ENCODE assay signal across 8 cellular contexts in genomic region chr17:18184143-18185007, GRCh38. TPM values are rescaled to one million over a fixed set of nuclear protein-coding genes. Genes with fewer than 3 reads are reported as not detected.
A peak's percentile ranks its signal among the peaks of the same experiment; 100 is the strongest.
DNase-seq lines count a peak whose midpoint lies in the region; ATAC-seq and TF ChIP-seq lines count a peak whose summit lies in the region.

No MANE protein-coding gene starts in this region.

- H3K9me3 ChIP-seq in neural cell (ENCODE audit: low read length), result no peaks in the 10 kb centered on the region
- no peaks in the 10 kb centered on the region for H3K9me3 ChIP-seq in stomach

- peak; percentile 4 for ATAC-seq in GM21723 (IDR thresholded peaks at IDR 0.05; ENCODE audit: unreplicated experiment)

- peak overlapping the region; percentile 84 for H3K9ac ChIP-seq in neural cell (ENCODE audit: low read length)

- H4K20me1 ChIP-seq in neural cell (ENCODE audit: insufficient read depth), result peaks cover 40% of the 10 kb centered on the region

- H3K27me3 ChIP-seq in BJ (ENCODE audit: control insufficient read depth, insufficient read depth, low read length) (no peaks in the 10 kb centered on the region), neural cell (ENCODE audit: insufficient read depth, low read depth, low read length) (no peaks in the 10 kb centered on the region), stomach (no peaks in the 10 kb centered on the region)

- WGBS in stomach, 5 donors, result 0 to 1% (median 0%) methylated on average over 40 to 91 of the region's 91 CpGs

- H3F3A ChIP-seq in neural cell (ENCODE audit: insufficient read depth, low read length, poor library complexity, severe bottlenecking), result no peaks in the 10 kb centered on the region

- TF ChIP-seq EP300 in neural cell (conservative IDR thresholded peaks at IDR 0.05; ENCODE audit: poor library complexity, severe bottlenecking), result no peak
- TF ChIP-seq EP300 in stomach (IDR thresholded peaks at IDR 0.05), result no peak

- H3K36me3 ChIP-seq in BJ (ENCODE audit: control insufficient read depth, insufficient read depth, low read length), result peaks cover 4% of the 10 kb centered on the region
- H3K36me3 ChIP-seq in neural cell (ENCODE audit: insufficient read depth, low read length), result no peaks in the 10 kb centered on the region
- H3K36me3 ChIP-seq in stomach, result peaks cover 2 to 12% (median 6%) of the 10 kb centered on the region in 4 donors

- POLR2A ChIA-PET in BJ (lab: Charles Lee), result interaction anchor here (0.5 kb wide), 1 partner anchor 30 kb away, joined by 3 read pairs; no protein-coding TSS in a partner anchor

- intact Hi-C loops in stomach (cut with DNase I; ENCODE audit: low total_unique reads), result no loop called here

- H3K4me3 ChIP-seq in BJ (ENCODE audit: low read depth, low read length) (peak overlapping the region; percentile 88), fibroblast of mammary gland (ENCODE audit: control insufficient read depth, low read depth, low read length) (peak overlapping the region; percentile 65), neural cell (ENCODE audit: low read length) (peak overlapping the region; percentile 99), stomach (peak overlapping the region; percentile 74 to 97 (median 88))

- H2AFZ ChIP-seq in neural cell (ENCODE audit: low read depth, low read length), result peak overlapping the region; percentile 8

- peak overlapping the region; percentile 95 for H3K4me2 ChIP-seq in neural cell (ENCODE audit: low read length)

- peaks cover 50% of the 10 kb centered on the region for H3K79me2 ChIP-seq in neural cell (replicated peaks; ENCODE audit: insufficient read depth, low read length)

- CTCF ChIA-PET in BJ (lab: Yijun Ruan, JAX), result interaction anchor here (0.6 to 1.9 kb wide), 3 partner anchors 24 to 44 kb away, joined by 3 to 4 read pairs (median 4); no protein-coding TSS in a partner anchor

- peak; percentile 24 for TF ChIP-seq RAD21 in neural cell (conservative IDR thresholded peaks at IDR 0.05)

- H3K27ac ChIP-seq in neural cell (ENCODE audit: low read length) (peak overlapping the region; percentile 94), stomach (peak overlapping the region; percentile 96 to 100 (median 98))

- DNase-seq in BJ (ENCODE audit: low read depth) (no peak), NOMO-1 (lab: John Stamatoyannopoulos, UW; ENCODE audit: unreplicated experiment in 2 of 2) (peak; percentile 15 to 25), fibroblast of mammary gland (ENCODE audit: low read depth) (peak; percentile 52), stomach (peak; percentile 56), HPDE6-E6E7 (ENCODE audit: extremely low spot score) (no peak)
- DNase-seq in activated T-helper 1 cell treated with anti-CD3 and anti-CD28 coated beads, Interleukin-2, amount 50 U/mL, for 16 hours (ENCODE audit: low read depth in 1 of 2, low spot score in 1 of 2), result peak; percentile 40 to 57

- no peaks in the 10 kb centered on the region for H3K9me2 ChIP-seq in neural cell (ENCODE audit: insufficient read depth, low read length)

- peaks cover 56 to 80% (median 65%) of the 10 kb centered on the region in 4 donors for H3K4me1 ChIP-seq in stomach

- TF ChIP-seq POLR2A in stomach (IDR thresholded peaks at IDR 0.05), result no peak

- TF ChIP-seq CTCF in BJ (IDR thresholded peaks at IDR 0.05; ENCODE audit: insufficient read depth, low read depth, low read length) (no peak), fibroblast of mammary gland (conservative IDR thresholded peaks at IDR 0.05; ENCODE audit: control insufficient read depth, insufficient read depth, low read depth, low read length) (no peak), neural cell (IDR thresholded peaks at IDR 0.05; ENCODE audit: poor library complexity, severe bottlenecking) (no peak), stomach (IDR thresholded peaks at IDR 0.05) (no peak)

TF ChIP-seq in neural cell, 6 proteins besides CTCF, POLR2A, EP300 and RAD21:
- TF ChIP-seq EZH2 (IDR thresholded peaks at IDR 0.05; ENCODE audit: borderline replicate concordance, insufficient read depth, low read length, poor library complexity, severe bottlenecking), result no peak
- peak; percentile 20 for TF ChIP-seq POLR2AphosphoS5 (IDR thresholded peaks at IDR 0.05)
- TF ChIP-seq MXI1 (conservative IDR thresholded peaks at IDR 0.05; ENCODE audit: poor library complexity, severe bottlenecking), result peak; percentile 60
- peak; percentile 41 for TF ChIP-seq SMC3 (conservative IDR thresholded peaks at IDR 0.05; ENCODE audit: poor library complexity)
- TF ChIP-seq TAF1 (IDR thresholded peaks at IDR 0.05; ENCODE audit: low read depth), result no peak
TF ChIP-seq in neural cell: peak in this region for 3.

RNA-seq across cellular contexts. Expression of gene ALKBH5, which starts 0.7 kb away (rescaled TPM):
- polyA plus RNA-seq in BJ (2011; rRNA removed) (92.4 and 97.5 TPM in 2 replicates), neural cell (55.0 and 63.0 TPM in 2 replicates), stomach (10 to 100 TPM; 32.8 to 41.1 (median 36.7) TPM)
- 112 and 160 TPM in 2 replicates for polyA minus RNA-seq in BJ (2011; rRNA and poly(A)+ RNA removed)
- 90.8 and 91.7 TPM in 2 replicates for polyA minus RNA-seq in neural cell
- total RNA-seq in stomach, result 10 to 100 TPM; 38.8 to 66.7 (median 58.9) TPM

RNA-seq across cellular contexts. Expression of gene LLGL1, which starts 41.1 kb away (rescaled TPM):
- polyA plus RNA-seq in BJ (2011; rRNA removed) (19.8 and 38.9 TPM in 2 replicates), neural cell (52.2 and 59.5 TPM in 2 replicates), stomach (1 to 10 TPM; 5.2 to 9.0 (median 5.5) TPM)
- 27.3 and 38.1 TPM in 2 replicates for polyA minus RNA-seq in BJ (2011; rRNA and poly(A)+ RNA removed)
- 48.7 and 61.1 TPM in 2 replicates for polyA minus RNA-seq in neural cell
- 10 to 100 TPM in 4 of 5 donors, 1 to 10 TPM in 1; 5.8 to 19.7 (median 10.5) TPM for total RNA-seq in stomach

Comparison
In these comparisons a context has a peak if more than half of its experiments do, and no peak if none do; other contexts are left out.
1. DNase-seq: peak in NOMO-1 (2 of 2), activated T-helper 1 cell treated with anti-CD3 and anti-CD28 coated beads, Interleukin-2, amount 50 U/mL, for 16 hours (2 of 2), fibroblast of mammary gland (single experiment) and stomach (single experiment); none in BJ (single experiment) and HPDE6-E6E7 (single experiment).
2. Peak in every context shown above with its lines, with median percentiles within 50 percentile points of each other: H3K4me3 ChIP-seq.